1 cellular context compared by ENCODE assay signal in the genomic region with DNA sequence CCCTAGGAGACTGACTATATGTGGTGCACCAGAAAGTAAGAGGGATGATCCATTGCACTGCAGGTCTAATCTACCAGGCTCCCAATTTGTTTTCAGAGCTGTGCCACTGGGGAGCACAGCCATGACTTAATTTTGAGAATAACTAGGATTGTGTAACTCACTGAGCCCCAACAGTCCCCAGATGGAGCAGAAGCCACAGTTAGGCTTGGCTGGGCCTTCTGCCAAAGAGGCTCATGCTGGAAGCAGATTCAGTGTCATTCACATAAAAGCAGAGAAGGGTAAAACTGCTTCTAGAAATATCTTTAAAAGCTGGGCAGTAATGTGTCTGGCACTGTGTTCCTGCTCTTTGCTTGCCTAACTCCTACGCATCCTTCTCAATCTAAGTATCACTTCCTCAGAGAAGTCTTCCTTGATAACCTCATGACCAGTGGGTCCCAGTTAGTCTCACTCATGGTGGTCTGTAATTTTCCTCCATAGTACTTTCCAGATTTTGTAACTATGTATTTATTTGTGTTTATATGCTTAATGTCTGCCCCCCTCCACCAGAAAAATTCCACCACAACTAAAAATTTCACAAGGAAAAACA.
TF ChIP-seq lines count a peak whose summit lies in the region.

No MANE protein-coding gene starts in this region.

TF ChIP-seq in H1, 55 proteins besides CTCF, POLR2A, EP300 and RAD21:
- TF ChIP-seq USF2 (IDR thresholded peaks at IDR 0.05; ENCODE audit: low read length) = no peak
- no peak for TF ChIP-seq SAP30 (IDR thresholded peaks at IDR 0.05; ENCODE audit: insufficient read depth, insufficient replicate concordance, low read length)
- no peak for TF ChIP-seq BACH1 (IDR thresholded peaks at IDR 0.05; ENCODE audit: low read length)
- no peak for TF ChIP-seq CEBPB (IDR thresholded peaks at IDR 0.05; ENCODE audit: low read depth, low read length)
- no peak for TF ChIP-seq RBBP5 (IDR thresholded peaks at IDR 0.05; ENCODE audit: borderline replicate concordance, low read depth, low read length)
- TF ChIP-seq POLR2AphosphoS5 (IDR thresholded peaks at IDR 0.05; ENCODE audit: low read depth, low read length) = no peak
- TF ChIP-seq TCF12 (IDR thresholded peaks at IDR 0.05; ENCODE audit: low read depth, low read length) = no peak
- TF ChIP-seq MAFK (IDR thresholded peaks at IDR 0.05; ENCODE audit: low read depth, low read length) = no peak
- TF ChIP-seq YY1 (IDR thresholded peaks at IDR 0.05; ENCODE audit: low read depth, low read length) = no peak
- TF ChIP-seq ASH2L (IDR thresholded peaks at IDR 0.05; ENCODE audit: low read length) = no peak
- no peak for TF ChIP-seq JUND (IDR thresholded peaks at IDR 0.05; ENCODE audit: low read length)
- TF ChIP-seq FOSL1 (IDR thresholded peaks at IDR 0.05; ENCODE audit: insufficient read depth, low read depth, low read length) = no peak
- TF ChIP-seq GABPA (IDR thresholded peaks at IDR 0.05; ENCODE audit: borderline replicate concordance, insufficient read depth, low read length) = no peak
- no peak for TF ChIP-seq HDAC2 (IDR thresholded peaks at IDR 0.05; ENCODE audit: borderline replicate concordance in 1 of 2, low read depth in 2 of 2, low read length in 2 of 2)
- no peak for TF ChIP-seq CREB1 (IDR thresholded peaks at IDR 0.05)
- TF ChIP-seq CHD1 (IDR thresholded peaks at IDR 0.05; ENCODE audit: low read depth, low read length) = no peak
- TF ChIP-seq, protein P1, sequence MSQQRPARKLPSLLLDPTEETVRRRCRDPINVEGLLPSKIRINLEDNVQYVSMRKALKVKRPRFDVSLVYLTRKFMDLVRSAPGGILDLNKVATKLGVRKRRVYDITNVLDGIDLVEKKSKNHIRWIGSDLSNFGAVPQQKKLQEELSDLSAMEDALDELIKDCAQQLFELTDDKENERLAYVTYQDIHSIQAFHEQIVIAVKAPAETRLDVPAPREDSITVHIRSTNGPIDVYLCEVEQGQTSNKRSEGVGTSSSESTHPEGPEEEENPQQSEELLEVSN (IDR thresholded peaks at IDR 0.05) = no peak
